13 cellular contexts compared by ENCODE assay signal in the genomic region with DNA sequence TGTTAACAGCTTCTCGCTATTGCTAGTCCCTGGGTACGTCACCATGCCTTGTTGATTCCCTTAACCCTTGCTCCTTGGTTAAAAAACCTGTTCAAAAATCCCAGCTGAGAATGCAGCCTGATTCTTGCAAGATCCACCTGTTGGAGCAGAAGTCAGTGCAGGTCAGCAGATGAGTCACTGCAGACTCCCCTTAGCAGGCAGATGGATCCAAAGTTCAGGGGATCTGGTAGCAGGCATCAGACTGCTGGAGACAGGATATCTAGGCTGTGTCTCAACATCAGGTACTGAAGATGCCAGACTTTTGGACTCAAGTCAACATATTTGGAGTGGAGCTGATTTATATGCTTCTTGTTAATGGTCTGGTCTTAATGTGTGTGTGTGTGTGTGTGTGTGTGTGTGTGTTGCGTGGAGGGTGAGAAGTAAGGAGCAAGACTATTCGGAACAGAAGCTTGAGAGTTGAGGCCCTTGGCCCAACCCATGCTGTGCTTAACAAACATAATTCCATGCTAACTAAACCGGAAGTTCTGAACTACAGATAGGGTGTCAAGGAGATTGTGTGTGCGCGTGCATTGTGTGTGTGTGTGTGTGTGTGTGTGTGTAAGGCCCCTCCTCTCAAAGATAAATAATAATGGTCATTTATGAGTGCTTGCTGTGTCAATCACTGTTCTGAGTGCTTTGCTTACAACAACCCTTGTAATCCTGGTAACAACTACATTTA. TPM values are rescaled to one million over a fixed set of nuclear protein-coding genes. Genes with fewer than 3 reads are reported as not detected.
A peak's percentile ranks its signal among the peaks of the same experiment; 100 is the strongest.
DNase-seq lines count a peak whose midpoint lies in the region; FAIRE-seq and TF ChIP-seq lines count a peak whose summit lies in the region.
"Had no signal": no experiment of that assay in that cellular context is flagged by ENCODE, and none has a peak within 500 bp of the region (broad histone marks: within the 10 kb centered on the region; RNA-seq: fewer than 3 reads in every experiment).

No MANE protein-coding gene starts in this region.

- H3K9me2 ChIP-seq in MM.1S (replicated peaks; ENCODE audit: insufficient read depth, low read length), result no peaks in the 10 kb centered on the region

- peak overlapping the region; percentile 92 for H3K4me3 Mint-ChIP-seq in neural crest cell

- peak overlapping the region; percentile 93; the same call in 1 of the 2 replicates for H3K4me2 ChIP-seq in MM.1S (ENCODE audit: low read depth, low read length)

- no peaks in the 10 kb centered on the region for H3K36me3 Mint-ChIP-seq in neural crest cell (ENCODE audit: low read depth)

- no peak overlapping the region for H2AFZ ChIP-seq in MM.1S (ENCODE audit: low read length)

- peaks cover 41% of the 10 kb centered on the region for H3K4me1 Mint-ChIP-seq in neural crest cell

- peaks cover 25% of the 10 kb centered on the region for H3K4me1 ChIP-seq in MM.1S (ENCODE audit: low read length)

- H4K20me1 ChIP-seq in MM.1S (ENCODE audit: insufficient read depth, low read length), result no peaks in the 10 kb centered on the region

- TF ChIP-seq CTCF in MM.1S (IDR thresholded peaks at IDR 0.05; ENCODE audit: low read length) (no peak), bronchial epithelial cell (IDR thresholded peaks at IDR 0.05; ENCODE audit: insufficient read depth, low read length, severe bottlenecking) (no peak), neural crest cell (conservative IDR thresholded peaks at IDR 0.05) (no peak)

- H3F3A ChIP-seq in MM.1S (ENCODE audit: insufficient read depth, low read length), result peaks cover 22% of the 10 kb centered on the region

- no peaks in the 10 kb centered on the region; the same call in 1 of the 2 replicates for H3K27me3 ChIP-seq in MM.1S (replicated peaks; ENCODE audit: insufficient read depth, low read length)
- H3K27me3 ChIP-seq in bronchial epithelial cell (ENCODE audit: control insufficient read depth, insufficient read depth, low read length), result no peaks in the 10 kb centered on the region

- no peak overlapping the region for H3K27ac Mint-ChIP-seq in neural crest cell (ENCODE audit: unreplicated experiment)

- H3K79me2 ChIP-seq in MM.1S (ENCODE audit: low read length), result peaks cover 30% of the 10 kb centered on the region

- DNase-seq in NCI-H1417 (lab: John Stamatoyannopoulos, UW) (peak in 2 of 3 experiments; percentile 63 to 73), NCI-H1417 treated with DMSO at 0.1 percent for 48 hours (lab: John Stamatoyannopoulos, UW) (no peak), MM.1S (no peak), bronchial epithelial cell (ENCODE audit: low read depth) (peak; percentile 68), neural crest cell (ENCODE audit: low read depth, low spot score) (no peak), hepatic stellate cell (ENCODE audit: low spot score) (no peak), GF-D8 (lab: John Stamatoyannopoulos, UW) (no peak)
- no peak for DNase-seq in activated CD8-positive, alpha-beta memory T cell treated with anti-CD3 and anti-CD28 coated beads, Interleukin-2, amount 50 U/mL, for 48 hours
- DNase-seq: activated effector memory CD4-positive, alpha-beta T cell treated with anti-CD3 and anti-CD28 coated beads, Interleukin-2, amount 50 U/mL, for 16 hours; erythroblast; NCI-H1694; spleen had no signal

- H3K9me3 ChIP-seq in MM.1S (replicated peaks; ENCODE audit: insufficient read depth, low read length), result no peaks in the 10 kb centered on the region
- H3K9me3 ChIP-seq: spleen had no signal

- H3K36me3 ChIP-seq in MM.1S (replicated peaks; ENCODE audit: insufficient read depth, low read length), result no peaks in the 10 kb centered on the region
- H3K36me3 ChIP-seq in bronchial epithelial cell (ENCODE audit: control insufficient read depth, insufficient read depth, low read length), result peaks cover 2% of the 10 kb centered on the region
- H3K36me3 ChIP-seq: spleen had no signal

- H3K4me3 ChIP-seq in MM.1S (ENCODE audit: low read length) (no peak overlapping the region), bronchial epithelial cell (ENCODE audit: low read depth, low read length) (no peak overlapping the region)

- no peak overlapping the region for H3K9ac ChIP-seq in MM.1S (ENCODE audit: low read length)

- peaks cover 41% of the 10 kb centered on the region for H3K27me3 Mint-ChIP-seq in neural crest cell (ENCODE audit: low read depth)

- H3K9me3 Mint-ChIP-seq in neural crest cell, result no peaks in the 10 kb centered on the region

- peak; percentile 40 for FAIRE-seq in bronchial epithelial cell (lab: Jason Lieb, UNC)

- H3K27ac ChIP-seq in MM.1S (ENCODE audit: low read length), result no peak overlapping the region

RNA-seq across cellular contexts. Expression of a gene that starts 1.1 kb away (rescaled TPM):
- total RNA-seq in bronchial epithelial cell (23.0 and 45.5 TPM in 2 replicates), neural crest cell (21.5 and 22.5 TPM in 2 replicates)

RNA-seq across cellular contexts. Expression of a gene that starts 47.9 kb away (rescaled TPM):
- 0.13 and 0.26 TPM in 2 replicates for total RNA-seq in bronchial epithelial cell
- not detected in 2 replicates for total RNA-seq in neural crest cell

RNA-seq across cellular contexts. Expression of a gene that starts 50.6 kb away (rescaled TPM):
- total RNA-seq in bronchial epithelial cell, result under 0.01 and 0.13 TPM in 2 replicates
- total RNA-seq in neural crest cell, result not detected in 2 replicates
- total RNA-seq: left lobe of liver, spleen had no signal

Comparison
In these comparisons a context has a peak if more than half of its experiments do, and no peak if none do; other contexts are left out.
1. DNase-seq: peak in NCI-H1417 (2 of 3) and bronchial epithelial cell (single experiment); none in NCI-H1417 treated with DMSO at 0.1 percent for 48 hours (single experiment), MM.1S (single experiment), neural crest cell (single experiment), activated CD8-positive, alpha-beta memory T cell treated with anti-CD3 and anti-CD28 coated beads, Interleukin-2, amount 50 U/mL, for 48 hours (single experiment), hepatic stellate cell (single experiment) and GF-D8 (single experiment).